In the genomic region with DNA sequence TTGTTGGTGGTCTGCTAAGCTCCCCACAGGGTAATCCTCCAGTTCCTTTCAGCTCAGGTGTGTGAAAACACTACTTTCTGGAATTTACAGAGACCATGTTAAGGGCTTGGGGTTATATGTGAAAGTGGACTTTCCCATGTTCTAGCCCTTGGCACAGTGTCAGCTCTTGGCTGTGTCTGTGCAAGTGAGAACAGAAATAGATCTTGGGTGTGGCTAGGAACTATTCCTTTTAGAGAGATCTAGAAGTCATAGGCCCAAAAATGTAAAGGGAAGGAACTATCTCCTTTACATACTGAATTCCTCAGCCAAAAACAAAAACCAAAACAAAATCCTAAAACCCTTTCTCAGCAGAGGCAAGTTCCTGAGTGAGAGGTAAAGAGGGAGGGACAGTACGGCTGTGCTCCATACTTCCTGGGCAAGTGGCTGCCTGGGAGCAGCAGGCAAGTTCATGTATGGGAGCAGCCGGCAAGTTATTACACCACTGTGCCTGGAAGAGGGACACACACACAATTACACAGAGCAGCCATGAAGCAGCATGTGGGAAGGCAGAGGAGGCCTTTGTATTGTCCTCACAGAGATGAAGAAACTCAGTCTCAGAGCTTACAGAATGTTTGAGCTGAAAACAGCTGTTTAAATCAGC, we compare ENCODE assay signal across 10 cellular contexts. TPM values are rescaled to one million over a fixed set of nuclear protein-coding genes. Genes with fewer than 3 reads are reported as not detected.
DNase-seq lines count a peak whose midpoint lies in the region; ATAC-seq, FAIRE-seq and TF ChIP-seq lines count a peak whose summit lies in the region.
"Had no signal": no experiment of that assay in that cellular context is flagged by ENCODE, and none has a peak within 500 bp of the region (broad histone marks: within the 10 kb centered on the region; RNA-seq: fewer than 3 reads in every experiment).

No MANE protein-coding gene starts in this region.

- BruUV-seq in GM12878 (replicated peaks; lab: Mats Ljungman, UMichigan): TSS peak; percentile 32

- H3K27ac ChIP-seq in GM23338 (ENCODE audit: low read depth) (0 out of 2 replicates have a peak overlapping the region, but pooled peaks have one; percentile 32), GM12878 (ENCODE audit: control insufficient read depth, insufficient read depth) (peak overlapping the region; percentile 78), sigmoid colon (peak overlapping the region; percentile 64 to 80 (median 76))

- H3K4me1 ChIP-seq in GM23338 (ENCODE audit: insufficient read depth) (no peaks in the 10 kb centered on the region), GM12878 (ENCODE audit: control insufficient read depth, insufficient read depth, low read length) (no peaks in the 10 kb centered on the region; the same call in 1 of the 2 replicates), sigmoid colon (peaks cover 0 to 22% (median 15%) of the 10 kb centered on the region in 4 donors)

- H3K4me2 ChIP-seq in GM23338 (no peak overlapping the region), GM12878 (ENCODE audit: control insufficient read depth, insufficient read depth) (no peak overlapping the region)

- H3K27me3 ChIP-seq in GM23338 (ENCODE audit: insufficient read depth): no peaks in the 10 kb centered on the region
- no peaks in the 10 kb centered on the region for H3K27me3 ChIP-seq in GM12878 (replicated peaks in 1 of 2; ENCODE audit: control insufficient read depth in 2 of 2, insufficient read depth in 2 of 2, low read length in 1 of 2)
- H3K27me3 ChIP-seq in sigmoid colon: no peaks in the 10 kb centered on the region

- no peak overlapping the region for H3K4me3 Mint-ChIP-seq in GM23338

- intact Hi-C loops in GM12878 (cut with micrococcal nuclease; ENCODE audit: unreplicated experiment) (no loop called here), cardiac septum (cut with DNase I) (loop anchor here (2.0 to 5.0 kb wide), 3 partner anchors 40 to 150 kb away; a partner anchor contains a TSS), sigmoid colon (cut with DNase I) (loop anchor here (5.0 kb wide), 2 partner anchors 125 to 150 kb away; a partner anchor contains a TSS)

- no peak for DNase-seq in GM23338 (ENCODE audit: low spot score)
- no peak for DNase-seq in GM12878 (ENCODE audit: low read depth, low spot score)
- DNase-seq in cardiac septum (ENCODE audit: low spot score): peak; percentile 77
- peak; percentile 83 for DNase-seq in sigmoid colon
- no peak for DNase-seq in SHP77 treated with DMSO at 0.1 percent for 48 hours (lab: John Stamatoyannopoulos, UW)
- DNase-seq in inferior parietal cortex (ENCODE audit: extremely low spot score): no peak
- DNase-seq: NCI-H345, occipital lobe had no signal

- H3K9me3 ChIP-seq in GM12878 (replicated peaks; ENCODE audit: control insufficient read depth, insufficient read depth, low read length): no peaks in the 10 kb centered on the region
- no peaks in the 10 kb centered on the region for H3K9me3 ChIP-seq in sigmoid colon

- in situ Hi-C loops in GM12878 (cut with MboI): no loop called here

- peaks cover 67% of the 10 kb centered on the region for H3K36me3 Mint-ChIP-seq in GM23338 (ENCODE audit: low read depth)

- ATAC-seq in GM23338: no peak
- peak; percentile 29 for ATAC-seq in GM12878
- ATAC-seq in GM21528 (IDR thresholded peaks at IDR 0.05; ENCODE audit: low FRiP score, unreplicated experiment): no peak
- ATAC-seq in GM19395 (IDR thresholded peaks at IDR 0.05; ENCODE audit: unreplicated experiment): no peak

- CTCF ChIA-PET in GM12878 (lab: Yijun Ruan, JAX): interaction anchor here (0.6 to 2.2 kb wide), 5 partner anchors 43 to 152 kb away, joined by 3 to 9 read pairs (median 4); a partner anchor contains a TSS

- TF ChIP-seq CTCF in GM23338 (conservative IDR thresholded peaks at IDR 0.05; ENCODE audit: low read depth in 2 of 2) (no peak), GM12878 (IDR thresholded peaks at IDR 0.05 in 2 of 3, conservative IDR thresholded peaks at IDR 0.05 in 1 of 3; ENCODE audit: control insufficient read depth in 2 of 3, extremely low read depth in 1 of 3, insufficient read depth in 1 of 3, low read depth in 3 of 3, low read length in 3 of 3) (no peak), sigmoid colon (IDR thresholded peaks at IDR 0.05) (no peak)

- H3K27me3 Mint-ChIP-seq in GM23338 (ENCODE audit: insufficient read depth, low read depth, poor library complexity): no peaks in the 10 kb centered on the region

- peaks cover 42% of the 10 kb centered on the region; the same call in 1 of the 2 replicates for H3K36me3 ChIP-seq in GM23338 (ENCODE audit: insufficient read depth)
- H3K36me3 ChIP-seq in GM12878 (ENCODE audit: control insufficient read depth in 2 of 2, insufficient read depth in 2 of 2, low read length in 1 of 2): peaks cover 35 to 49% of the 10 kb centered on the region in 2 experiments
- peaks cover 47 to 82% (median 59%) of the 10 kb centered on the region in 4 donors for H3K36me3 ChIP-seq in sigmoid colon

- TF ChIP-seq POLR2A in GM12878 (IDR thresholded peaks at IDR 0.05; ENCODE audit: low read depth, low read length) (no peak), sigmoid colon (IDR thresholded peaks at IDR 0.05) (no peak)

- no peaks in the 10 kb centered on the region for H3K4me1 Mint-ChIP-seq in GM23338

- H3K9me2 ChIP-seq in GM23338 (ENCODE audit: insufficient read depth): no peaks in the 10 kb centered on the region

- RAD21 ChIA-PET in GM12878 (lab: Charles Lee; ENCODE audit: unreplicated experiment): interaction anchor here (0.6 to 1.6 kb wide), 3 partner anchors 87 to 157 kb away, joined by 3 to 5 read pairs (median 3); no protein-coding TSS in a partner anchor

- H2AFZ ChIP-seq in GM23338: no peak overlapping the region
- no peak overlapping the region for H2AFZ ChIP-seq in GM12878 (ENCODE audit: control insufficient read depth, low read depth, low read length)

- H3K79me2 ChIP-seq in GM23338 (replicated peaks; ENCODE audit: insufficient read depth): no peaks in the 10 kb centered on the region
- H3K79me2 ChIP-seq in GM12878 (ENCODE audit: control insufficient read depth, insufficient read depth, low read length): no peaks in the 10 kb centered on the region

- H3K9ac ChIP-seq in GM12878 (ENCODE audit: control insufficient read depth, insufficient read depth, low read length): no peak overlapping the region; the same call in 1 of the 2 replicates

- no peaks in the 10 kb centered on the region for H4K20me1 ChIP-seq in GM23338 (replicated peaks; ENCODE audit: insufficient read depth)
- no peaks in the 10 kb centered on the region for H4K20me1 ChIP-seq in GM12878 (ENCODE audit: control insufficient read depth, insufficient read depth)

- POLR2A ChIA-PET in GM12878 (lab: Charles Lee): interaction anchor here (0.5 to 1.6 kb wide), 2 partner anchors 16 to 43 kb away, joined by 3 to 5 read pairs; a partner anchor contains a TSS

- TF ChIP-seq EP300 in GM12878 (IDR thresholded peaks at IDR 0.05; ENCODE audit: borderline replicate concordance in 1 of 2, control insufficient read depth in 1 of 2, low read depth in 2 of 2, low read length in 2 of 2): no peak
- TF ChIP-seq EP300 in sigmoid colon (IDR thresholded peaks at IDR 0.05): no peak

- no peaks in the 10 kb centered on the region for H3F3A ChIP-seq in GM23338 (replicated peaks; ENCODE audit: low read depth)

- H3K4me3 ChIP-seq in GM23338 (no peak overlapping the region), GM12878 (no peak overlapping the region), sigmoid colon (no peak overlapping the region)

- SMC1A ChIA-PET in GM12878 (lab: Charles Lee; ENCODE audit: uncharacterized antibody, unreplicated experiment): interaction anchor here (1.2 to 2.1 kb wide), 4 partner anchors 10 to 153 kb away, joined by 3 to 7 read pairs (median 6); no protein-coding TSS in a partner anchor

- TF ChIP-seq RAD21 in GM12878 (IDR thresholded peaks at IDR 0.05; ENCODE audit: insufficient read depth, low read depth, low read length): no peak

- H3K9me3 Mint-ChIP-seq in GM23338: no peaks in the 10 kb centered on the region; the same call in 2 of the 3 replicates

- FAIRE-seq in GM12878 (lab: Jason Lieb, UNC): no peak

- WGBS in GM12878 (ENCODE audit: insufficient coverage, insufficient replicate concordance, low lambda C conversion rate, missing lambda C conversion rate): 98% methylated on average over 2 of the region's 2 CpGs
- WGBS in sigmoid colon, 2 donors: 68 to 88% methylated on average over 2 of the region's 2 CpGs

- no peak overlapping the region for H3K27ac Mint-ChIP-seq in GM23338

RNA-seq across cellular contexts. Expression of a gene that starts 19.9 kb away (rescaled TPM):
- 2.4 and 5.4 TPM in 2 replicates for total RNA-seq in GM23338 (2014; rRNA removed; shearing (Covaris generic))
- polyA plus RNA-seq in GM23338 (2016; fragmentation: Nextera tagmentation; extraction: Ambion mirVana): 1.6 and 3.3 TPM in 2 replicates
- 15.6 and 16.3 TPM in 2 replicates for total RNA-seq in GM12878 (2013; cell fraction: nucleolus; rRNA removed)
- total RNA-seq in GM12878 (2014; rRNA removed): 3.8 and 4.1 TPM in 2 replicates
- 4.0 and 4.6 TPM in 2 replicates for total RNA-seq in GM12878 (2014; rRNA removed; fragmentation: Illumina TruSeq; extraction: Trizol)
- 4.5 and 7.1 TPM in 2 replicates for total RNA-seq in GM12878 (2021)
- polyA plus RNA-seq in GM12878 (2011; ENCODE audit: low read depth): 2.2 TPM
- 5.0 and 5.5 TPM in 2 replicates for polyA plus RNA-seq in GM12878 (2011; rRNA removed)
- polyA plus RNA-seq in GM12878 (2011; cell fraction: cytosol; rRNA removed): 4.5 and 6.6 TPM in 2 replicates
- 12.6 and 13.8 TPM in 2 replicates for polyA plus RNA-seq in GM12878 (2011; cell fraction: nucleus; rRNA removed)
- 2.2 and 3.3 TPM in 2 replicates for polyA plus RNA-seq in GM12878 (2012)
- polyA plus RNA-seq in GM12878 (2014; fragmentation: Illumina TruSeq; extraction: Trizol): 6.6 and 7.5 TPM in 2 replicates
- 1 to 10 TPM; 3.0 to 4.0 TPM for polyA plus RNA-seq in GM12878 (2014; fragmentation: Nextera tagmentation; extraction: Ambion mirVana)
- polyA plus RNA-seq in GM12878 (2014; rRNA removed): 6.9 and 8.9 TPM in 2 replicates
- polyA plus RNA-seq in GM12878 (2016; fragmentation: Nextera tagmentation; extraction: Ambion mirVana): 1 to 10 TPM; 2.7 to 3.3 TPM
- polyA minus RNA-seq in GM12878 (2011; rRNA and poly(A)+ RNA removed): 3.4 and 8.1 TPM in 2 replicates
- polyA minus RNA-seq in GM12878 (2011; cell fraction: cytosol; rRNA and poly(A)+ RNA removed): 1.9 and 2.0 TPM in 2 replicates
- polyA minus RNA-seq in GM12878 (2011; cell fraction: nucleus; rRNA and poly(A)+ RNA removed): 4.5 and 9.2 TPM in 2 replicates
- 2.9 TPM for total RNA-seq in cardiac septum
- total RNA-seq in sigmoid colon: 10 to 100 TPM in 1 of 4 donors, 1 to 10 TPM in 3; 2.5 to 19.4 (median 4.5) TPM
- 1 to 10 TPM; 1.2 to 7.5 (median 1.8) TPM for polyA plus RNA-seq in sigmoid colon

RNA-seq across cellular contexts. Expression of a gene that starts 43.0 kb away (rescaled TPM):
- 13.3 and 16.9 TPM in 2 replicates for total RNA-seq in GM23338 (2014; rRNA removed; shearing (Covaris generic))
- polyA plus RNA-seq in GM23338 (2016; fragmentation: Nextera tagmentation; extraction: Ambion mirVana): 20.3 and 27.8 TPM in 2 replicates
- 110 and 117 TPM in 2 replicates for total RNA-seq in GM12878 (2013; cell fraction: nucleolus; rRNA removed)
- total RNA-seq in GM12878 (2014; rRNA removed): 24.8 and 26.5 TPM in 2 replicates
- total RNA-seq in GM12878 (2014; rRNA removed; fragmentation: Illumina TruSeq; extraction: Trizol): 57.6 and 58.8 TPM in 2 replicates
- total RNA-seq in GM12878 (2021): 68.4 and 75.8 TPM in 2 replicates
- 45.0 TPM for polyA plus RNA-seq in GM12878 (2011; ENCODE audit: low read depth)
- 72.1 and 77.1 TPM in 2 replicates for polyA plus RNA-seq in GM12878 (2011; rRNA removed)
- polyA plus RNA-seq in GM12878 (2011; cell fraction: cytosol; rRNA removed): 58.3 and 61.3 TPM in 2 replicates
- polyA plus RNA-seq in GM12878 (2011; cell fraction: nucleus; rRNA removed): 74.7 and 82.1 TPM in 2 replicates
- 46.7 and 50.0 TPM in 2 replicates for polyA plus RNA-seq in GM12878 (2012)
- 70.6 and 80.9 TPM in 2 replicates for polyA plus RNA-seq in GM12878 (2014; fragmentation: Illumina TruSeq; extraction: Trizol)
- 10 to 100 TPM; 40.3 to 49.3 TPM for polyA plus RNA-seq in GM12878 (2014; fragmentation: Nextera tagmentation; extraction: Ambion mirVana)
- 62.3 and 69.3 TPM in 2 replicates for polyA plus RNA-seq in GM12878 (2014; rRNA removed)
- polyA plus RNA-seq in GM12878 (2016; fragmentation: Nextera tagmentation; extraction: Ambion mirVana): 10 to 100 TPM; 69.6 to 69.7 TPM
- 107 and 161 TPM in 2 replicates for polyA minus RNA-seq in GM12878 (2011; rRNA and poly(A)+ RNA removed)
- 24.5 and 27.2 TPM in 2 replicates for polyA minus RNA-seq in GM12878 (2011; cell fraction: cytosol; rRNA and poly(A)+ RNA removed)
- 36.3 and 64.6 TPM in 2 replicates for polyA minus RNA-seq in GM12878 (2011; cell fraction: nucleus; rRNA and poly(A)+ RNA removed)
- 44.5 TPM for total RNA-seq in cardiac septum
- 10 to 100 TPM; 16.3 to 28.2 (median 20.5) TPM for total RNA-seq in sigmoid colon
- polyA plus RNA-seq in sigmoid colon: 10 to 100 TPM; 19.0 to 31.9 (median 22.2) TPM

Comparison
In these comparisons a context has a peak if more than half of its experiments do, and no peak if none do; other contexts are left out.
1. DNase-seq: peak in cardiac septum (single experiment) and sigmoid colon (single experiment); none in GM23338 (single experiment), GM12878 (single experiment), SHP77 treated with DMSO at 0.1 percent for 48 hours (single experiment) and inferior parietal cortex (single experiment).
2. Peak in every context shown above with its lines, with median percentiles within 50 percentile points of each other: H3K27ac ChIP-seq.